ENCODE assay signal across 10 cellular contexts in the genomic region with DNA sequence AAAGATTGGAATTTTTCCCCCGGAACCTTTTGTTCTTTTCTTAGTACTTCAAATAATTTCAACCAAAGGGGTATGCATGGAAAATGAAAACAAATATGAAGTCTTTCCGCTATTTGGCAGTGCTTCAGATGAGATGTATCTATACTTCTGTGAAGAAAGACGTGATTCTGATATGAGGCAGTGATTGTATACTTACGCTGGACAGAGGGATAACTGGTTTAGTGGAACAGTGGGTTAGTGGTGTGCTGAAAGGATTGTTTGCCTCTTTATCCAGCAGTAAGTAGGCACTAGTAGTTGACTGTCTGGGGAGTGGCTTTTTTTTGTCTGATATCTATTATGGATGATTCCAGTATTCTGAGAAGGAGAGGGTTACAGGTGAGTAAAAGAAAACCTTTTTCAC.
A peak's percentile ranks its signal among the peaks of the same experiment; 100 is the strongest.
DNase-seq lines count a peak whose midpoint lies in the region; ATAC-seq and TF ChIP-seq lines count a peak whose summit lies in the region.
"Had no signal": no experiment of that assay in that cellular context is flagged by ENCODE, and none has a peak within 500 bp of the region (broad histone marks: within the 10 kb centered on the region; RNA-seq: fewer than 3 reads in every experiment).

No MANE protein-coding gene starts in this region.

- H3K9me3 ChIP-seq in neural progenitor cell (ENCODE audit: low read depth): no peaks in the 10 kb centered on the region

- H3K9ac ChIP-seq in neural progenitor cell: no peak overlapping the region

- DNase-seq in EH (ENCODE audit: low read depth) (peak; percentile 34), NCI-H526 (lab: John Stamatoyannopoulos, UW) (peak; percentile 28 to 54), dermis blood vessel endothelial cell (peak; percentile 23), neural progenitor cell (ENCODE audit: low spot score) (no peak), sciatic nerve (ENCODE audit: low spot score) (no peak), GM03348 (ENCODE audit: low spot score) (no peak)
- DNase-seq in stimulated activated CD4-positive, alpha-beta T cell treated with anti-CD3 and anti-CD28 coated beads, Interleukin-1b, Interleukin-23, amount 100 ng/mL, for 48 hours: no peak
- DNase-seq: naive B cell, NCI-H2171 treated with DMSO at 0.1 percent for 48 hours had no signal

- no peak overlapping the region for H2AFZ ChIP-seq in neural progenitor cell (replicated peaks)

- no peaks in the 10 kb centered on the region for H3K27me3 ChIP-seq in neural progenitor cell

- no peak overlapping the region for H3K4me3 Mint-ChIP-seq in neural progenitor cell
- H3K4me3 Mint-ChIP-seq: naive B cell had no signal

- H3K4me1 ChIP-seq in neural progenitor cell: peaks cover 4% of the 10 kb centered on the region

- H3K36me3 ChIP-seq in neural progenitor cell: no peaks in the 10 kb centered on the region

- intact Hi-C loops in sciatic nerve (cut with DNase I): no loop called here

- no peak for TF ChIP-seq CTCF in neural progenitor cell (IDR thresholded peaks at IDR 0.05)

- no peak overlapping the region for H3K4me2 ChIP-seq in neural progenitor cell

- H3K4me3 ChIP-seq in neural progenitor cell: no peak overlapping the region

- H3K79me2 ChIP-seq in neural progenitor cell (ENCODE audit: low read depth): no peaks in the 10 kb centered on the region

- peak overlapping the region; percentile 26 for H3K27ac Mint-ChIP-seq in neural progenitor cell
- H3K27ac Mint-ChIP-seq: naive B cell had no signal

- no peak overlapping the region for H3K27ac ChIP-seq in neural progenitor cell

- H3K9me3 Mint-ChIP-seq in neural progenitor cell: no peaks in the 10 kb centered on the region
- H3K9me3 Mint-ChIP-seq: naive B cell had no signal

- H3K27me3 Mint-ChIP-seq in neural progenitor cell (ENCODE audit: insufficient read depth, low read depth): peaks cover 2% of the 10 kb centered on the region
- H3K27me3 Mint-ChIP-seq: naive B cell had no signal

- peaks cover 23% of the 10 kb centered on the region for H3K4me1 Mint-ChIP-seq in neural progenitor cell

- no peaks in the 10 kb centered on the region for H4K20me1 ChIP-seq in neural progenitor cell (ENCODE audit: low read depth)

- ATAC-seq in sciatic nerve (no peak), GM21367 (IDR thresholded peaks at IDR 0.05; ENCODE audit: unreplicated experiment) (no peak)

- H3F3A ChIP-seq in neural progenitor cell (ENCODE audit: low read depth): no peaks in the 10 kb centered on the region

- H3K36me3 Mint-ChIP-seq in neural progenitor cell: peaks cover 2% of the 10 kb centered on the region
- H3K36me3 Mint-ChIP-seq: naive B cell had no signal

Comparison
In these comparisons a context has a peak if more than half of its experiments do, and no peak if none do; other contexts are left out.
1. DNase-seq: peak in EH (single experiment), NCI-H526 (2 of 2) and dermis blood vessel endothelial cell (single experiment); none in neural progenitor cell (single experiment), sciatic nerve (single experiment), GM03348 (single experiment) and stimulated activated CD4-positive, alpha-beta T cell treated with anti-CD3 and anti-CD28 coated beads, Interleukin-1b, Interleukin-23, amount 100 ng/mL, for 48 hours (single experiment).